In the genomic region with DNA sequence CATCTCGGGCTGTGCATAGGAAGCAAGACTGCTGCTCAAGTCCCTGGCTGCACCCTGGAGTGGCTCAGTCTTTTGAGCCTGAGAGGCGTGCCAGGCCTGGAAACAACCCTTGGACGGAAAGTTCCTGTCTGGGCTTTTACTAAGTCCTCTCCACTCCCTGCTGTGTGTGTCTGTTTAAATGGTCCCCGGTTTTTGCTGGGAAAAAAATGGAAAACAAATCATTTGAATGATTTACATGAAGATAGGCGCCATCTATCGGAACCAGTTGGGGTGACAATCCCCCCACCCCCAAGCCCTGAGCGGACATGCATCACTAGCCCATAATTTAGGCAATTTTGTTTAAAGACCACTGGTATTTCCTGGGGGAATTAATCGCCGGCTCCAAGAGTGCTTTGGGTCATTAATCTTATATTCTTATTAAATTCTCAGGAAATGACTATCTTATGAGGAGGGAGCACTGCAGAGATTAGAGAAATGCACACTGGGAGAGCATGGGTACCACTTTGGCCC, we compare ENCODE assay signal across 8 cellular contexts. TPM values are rescaled to one million over a fixed set of nuclear protein-coding genes. Genes with fewer than 3 reads are reported as not detected.
DNase-seq lines count a peak whose midpoint lies in the region; ATAC-seq and TF ChIP-seq lines count a peak whose summit lies in the region.

No MANE protein-coding gene starts in this region.

- ATAC-seq in GM21723 (IDR thresholded peaks at IDR 0.05; ENCODE audit: unreplicated experiment): no peak

- H3K27ac ChIP-seq in dorsolateral prefrontal cortex: peak overlapping the region in 54 of 59 donors; percentile 43 to 100 (median 94)

- DNase-seq in NCI-H1436 (lab: John Stamatoyannopoulos, UW): peak; percentile 78
- DNase-seq in NCI-H1436 treated with DMSO at 0.1 percent for 48 hours (lab: John Stamatoyannopoulos, UW): no peak
- peak; percentile 25 for DNase-seq in NCI-H1694 treated with DMSO at 0.1 percent for 48 hours (lab: John Stamatoyannopoulos, UW)
- DNase-seq in activated CD4-positive, alpha-beta T cell treated with anti-CD3 and anti-CD28 coated beads for 1 hour: peak; percentile 24
- DNase-seq in dorsolateral prefrontal cortex: peak; percentile 65 to 95 (median 80)
- DNase-seq in lung microvascular endothelial cell (ENCODE audit: low read depth in 2 of 2): peak; percentile 78 to 90
- DNase-seq in stimulated activated CD8-positive, alpha-beta memory T cell treated with anti-CD3 and anti-CD28 coated beads, Interleukin-15, amount 100 ng/mL, for 1 hour (ENCODE audit: low read depth): peak; percentile 25

- no peaks in the 10 kb centered on the region for H3K27me3 ChIP-seq in dorsolateral prefrontal cortex

- TF ChIP-seq CTCF in dorsolateral prefrontal cortex (IDR thresholded peaks at IDR 0.05 in 54 of 56, conservative IDR thresholded peaks at IDR 0.05 in 2 of 56; ENCODE audit: low read depth in 1 of 56, partially characterized antibody in 56 of 56): peak; percentile 72 to 94 (median 87)

- peak overlapping the region in 47 of 59 donors; percentile 1 to 91 (median 34) for H3K4me3 ChIP-seq in dorsolateral prefrontal cortex

- intact Hi-C loops in dorsolateral prefrontal cortex (cut with DNase I): loop anchor here (5.0 kb wide), 3 partner anchors 152 to 283 kb away; partner anchors contain the start of genes ALG8 (in 1 of the 2) and NARS2 (in 1 of the 2)

RNA-seq across cellular contexts. Expression of gene GAB2, which starts 2.7 kb away (rescaled TPM):
- total RNA-seq in dorsolateral prefrontal cortex (100 to 1,000 TPM in 37 of 120 experiments, 10 to 100 TPM in 83; 36.8 to 242 (median 84.6) TPM), lung microvascular endothelial cell (14.2 and 21.2 TPM in 2 replicates)
